1 cellular context compared by ENCODE assay signal in the genomic region with DNA sequence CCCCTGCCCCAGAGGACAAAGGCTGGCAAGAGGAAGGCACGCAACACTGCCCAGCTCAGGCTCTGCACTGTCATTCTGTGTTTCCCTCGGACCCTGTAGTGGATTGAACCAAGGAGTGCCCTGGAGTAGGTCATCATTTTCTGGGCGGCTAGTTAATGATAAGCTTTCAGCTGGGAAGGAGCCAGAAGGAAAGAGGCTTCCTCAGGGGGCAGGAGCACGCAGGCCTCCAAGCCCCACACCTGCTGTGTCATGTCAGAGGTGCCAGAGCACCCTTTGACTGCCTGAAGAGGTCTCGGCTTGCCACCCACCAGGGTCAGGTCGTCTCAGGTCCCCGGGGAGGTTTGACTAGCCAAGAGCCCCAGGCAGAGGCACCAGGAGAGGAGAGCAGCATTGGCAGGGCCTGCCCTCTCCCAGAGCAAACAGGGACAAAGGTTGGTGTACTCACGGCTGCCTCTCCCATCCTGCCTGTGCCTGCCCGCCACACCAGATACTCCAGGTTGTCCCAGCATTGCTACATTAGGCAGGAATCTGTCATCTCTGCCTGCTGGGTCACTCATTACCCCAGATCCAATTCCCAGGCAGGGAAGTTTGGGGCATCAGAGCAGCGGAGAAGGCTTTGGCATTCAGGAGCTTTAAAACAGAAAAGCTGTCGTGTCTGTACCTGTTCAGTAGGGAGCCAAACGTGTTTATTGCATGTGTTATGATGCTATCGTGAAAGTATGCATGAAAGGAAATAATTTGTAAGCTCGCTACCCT.
TF ChIP-seq lines count a peak whose summit lies in the region.

No MANE protein-coding gene starts in this region.

TF ChIP-seq in HepG2, 621 proteins besides CTCF, POLR2A, EP300 and RAD21 (continued from another document and continues in another):
- TF ChIP-seq CHD2 (IDR thresholded peaks at IDR 0.05; ENCODE audit: low read depth, low read length) (no peak), ZSCAN12 (CRISPR knock-in tag; IDR thresholded peaks at IDR 0.05) (no peak), FOXJ3 (CRISPR knock-in tag; IDR thresholded peaks at IDR 0.05; ENCODE audit: borderline replicate concordance) (peak; percentile 66), TOE1 (CRISPR knock-in tag; IDR thresholded peaks at IDR 0.05) (no peak), SSRP1 (CRISPR knock-in tag; IDR thresholded peaks at IDR 0.05) (no peak), ZNF747 (CRISPR knock-in tag; IDR thresholded peaks at IDR 0.05; ENCODE audit: borderline replicate concordance) (peak; percentile 87), SPEN (CRISPR knock-in tag; IDR thresholded peaks at IDR 0.05; ENCODE audit: low read depth) (peak; percentile 60; the same call in 1 of the 2 replicates), ZNF546 (CRISPR knock-in tag; conservative IDR thresholded peaks at IDR 0.05) (0 out of 2 replicates have a peak, but pooled peaks have one; percentile 48), HDAC2 (CRISPR knock-in tag; IDR thresholded peaks at IDR 0.05) (peak; percentile 84; the same call in 1 of the 2 replicates), ADNP (CRISPR knock-in tag; IDR thresholded peaks at IDR 0.05) (no peak), RBAK (CRISPR knock-in tag; IDR thresholded peaks at IDR 0.05) (no peak), ZEB1 (IDR thresholded peaks at IDR 0.05; ENCODE audit: insufficient replicate concordance, low read depth) (no peak), ZBTB3 (CRISPR knock-in tag; IDR thresholded peaks at IDR 0.05; ENCODE audit: borderline replicate concordance, low read depth) (no peak), GTF3A (CRISPR knock-in tag; conservative IDR thresholded peaks at IDR 0.05) (no peak), MED1 (CRISPR knock-in tag; IDR thresholded peaks at IDR 0.05) (peak; percentile 70), ATF7 (IDR thresholded peaks at IDR 0.05) (no peak), ATF7 (CRISPR knock-in tag; IDR thresholded peaks at IDR 0.05) (no peak), PPARG (CRISPR knock-in tag; conservative IDR thresholded peaks at IDR 0.05) (peak; percentile 89), ZNF605 (CRISPR knock-in tag; IDR thresholded peaks at IDR 0.05) (no peak; the same call in 1 of the 2 replicates), CBX1 (IDR thresholded peaks at IDR 0.05; ENCODE audit: low read depth) (no peak), ELF3 (CRISPR knock-in tag; IDR thresholded peaks at IDR 0.05) (peak; percentile 67), ZBTB7B (CRISPR knock-in tag; IDR thresholded peaks at IDR 0.05) (peak; percentile 55; the same call in 1 of the 2 replicates), ZNF432 (CRISPR knock-in tag; IDR thresholded peaks at IDR 0.05; ENCODE audit: borderline replicate concordance) (no peak), CBX2 (IDR thresholded peaks at IDR 0.05; ENCODE audit: low read depth, low read length) (no peak), CBX2 (CRISPR knock-in tag; IDR thresholded peaks at IDR 0.05; ENCODE audit: low read depth) (no peak), ZNF225 (CRISPR knock-in tag; IDR thresholded peaks at IDR 0.05) (peak; percentile 61; the same call in 1 of the 2 replicates), REXO4 (CRISPR knock-in tag; IDR thresholded peaks at IDR 0.05; ENCODE audit: borderline replicate concordance) (no peak), DNMT1 (CRISPR knock-in tag; IDR thresholded peaks at IDR 0.05) (no peak), ZNF138 (CRISPR knock-in tag; IDR thresholded peaks at IDR 0.05; ENCODE audit: low read depth) (no peak; the same call in 1 of the 2 replicates)
- TF ChIP-seq, protein P1, sequence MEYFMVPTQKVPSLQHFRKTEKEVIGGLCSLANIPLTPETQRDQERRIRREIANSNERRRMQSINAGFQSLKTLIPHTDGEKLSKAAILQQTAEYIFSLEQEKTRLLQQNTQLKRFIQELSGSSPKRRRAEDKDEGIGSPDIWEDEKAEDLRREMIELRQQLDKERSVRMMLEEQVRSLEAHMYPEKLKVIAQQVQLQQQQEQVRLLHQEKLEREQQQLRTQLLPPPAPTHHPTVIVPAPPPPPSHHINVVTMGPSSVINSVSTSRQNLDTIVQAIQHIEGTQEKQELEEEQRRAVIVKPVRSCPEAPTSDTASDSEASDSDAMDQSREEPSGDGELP (IDR thresholded peaks at IDR 0.05; ENCODE audit: borderline replicate concordance, low read depth) = peak; percentile 34; the same call in 1 of the 2 replicates
- TF ChIP-seq, protein P2, sequence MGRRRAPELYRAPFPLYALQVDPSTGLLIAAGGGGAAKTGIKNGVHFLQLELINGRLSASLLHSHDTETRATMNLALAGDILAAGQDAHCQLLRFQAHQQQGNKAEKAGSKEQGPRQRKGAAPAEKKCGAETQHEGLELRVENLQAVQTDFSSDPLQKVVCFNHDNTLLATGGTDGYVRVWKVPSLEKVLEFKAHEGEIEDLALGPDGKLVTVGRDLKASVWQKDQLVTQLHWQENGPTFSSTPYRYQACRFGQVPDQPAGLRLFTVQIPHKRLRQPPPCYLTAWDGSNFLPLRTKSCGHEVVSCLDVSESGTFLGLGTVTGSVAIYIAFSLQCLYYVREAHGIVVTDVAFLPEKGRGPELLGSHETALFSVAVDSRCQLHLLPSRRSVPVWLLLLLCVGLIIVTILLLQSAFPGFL (CRISPR knock-in tag; IDR thresholded peaks at IDR 0.05) = no peak
- TF ChIP-seq, protein P3, sequence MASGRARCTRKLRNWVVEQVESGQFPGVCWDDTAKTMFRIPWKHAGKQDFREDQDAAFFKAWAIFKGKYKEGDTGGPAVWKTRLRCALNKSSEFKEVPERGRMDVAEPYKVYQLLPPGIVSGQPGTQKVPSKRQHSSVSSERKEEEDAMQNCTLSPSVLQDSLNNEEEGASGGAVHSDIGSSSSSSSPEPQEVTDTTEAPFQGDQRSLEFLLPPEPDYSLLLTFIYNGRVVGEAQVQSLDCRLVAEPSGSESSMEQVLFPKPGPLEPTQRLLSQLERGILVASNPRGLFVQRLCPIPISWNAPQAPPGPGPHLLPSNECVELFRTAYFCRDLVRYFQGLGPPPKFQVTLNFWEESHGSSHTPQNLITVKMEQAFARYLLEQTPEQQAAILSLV (CRISPR knock-in tag; IDR thresholded peaks at IDR 0.05; ENCODE audit: borderline replicate concordance) = no peak; the same call in 1 of the 2 replicates
- TF ChIP-seq, protein P4, sequence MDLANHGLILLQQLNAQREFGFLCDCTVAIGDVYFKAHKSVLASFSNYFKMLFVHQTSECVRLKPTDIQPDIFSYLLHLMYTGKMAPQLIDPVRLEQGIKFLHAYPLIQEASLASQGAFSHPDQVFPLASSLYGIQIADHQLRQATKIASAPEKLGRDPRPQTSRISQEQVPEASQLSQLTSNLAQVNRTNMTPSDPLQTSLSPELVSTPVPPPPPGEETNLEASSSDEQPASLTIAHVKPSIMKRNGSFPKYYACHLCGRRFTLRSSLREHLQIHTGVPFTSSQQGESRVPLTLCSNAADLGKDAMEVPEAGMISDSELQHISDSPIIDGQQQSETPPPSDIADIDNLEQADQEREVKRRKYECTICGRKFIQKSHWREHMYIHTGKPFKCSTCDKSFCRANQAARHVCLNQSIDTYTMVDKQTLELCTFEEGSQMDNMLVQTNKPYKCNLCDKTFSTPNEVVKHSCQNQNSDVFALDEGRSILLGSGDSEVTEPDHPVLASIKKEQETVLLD (CRISPR knock-in tag; IDR thresholded peaks at IDR 0.05; ENCODE audit: low read depth) = no peak
- TF ChIP-seq, protein P5, sequence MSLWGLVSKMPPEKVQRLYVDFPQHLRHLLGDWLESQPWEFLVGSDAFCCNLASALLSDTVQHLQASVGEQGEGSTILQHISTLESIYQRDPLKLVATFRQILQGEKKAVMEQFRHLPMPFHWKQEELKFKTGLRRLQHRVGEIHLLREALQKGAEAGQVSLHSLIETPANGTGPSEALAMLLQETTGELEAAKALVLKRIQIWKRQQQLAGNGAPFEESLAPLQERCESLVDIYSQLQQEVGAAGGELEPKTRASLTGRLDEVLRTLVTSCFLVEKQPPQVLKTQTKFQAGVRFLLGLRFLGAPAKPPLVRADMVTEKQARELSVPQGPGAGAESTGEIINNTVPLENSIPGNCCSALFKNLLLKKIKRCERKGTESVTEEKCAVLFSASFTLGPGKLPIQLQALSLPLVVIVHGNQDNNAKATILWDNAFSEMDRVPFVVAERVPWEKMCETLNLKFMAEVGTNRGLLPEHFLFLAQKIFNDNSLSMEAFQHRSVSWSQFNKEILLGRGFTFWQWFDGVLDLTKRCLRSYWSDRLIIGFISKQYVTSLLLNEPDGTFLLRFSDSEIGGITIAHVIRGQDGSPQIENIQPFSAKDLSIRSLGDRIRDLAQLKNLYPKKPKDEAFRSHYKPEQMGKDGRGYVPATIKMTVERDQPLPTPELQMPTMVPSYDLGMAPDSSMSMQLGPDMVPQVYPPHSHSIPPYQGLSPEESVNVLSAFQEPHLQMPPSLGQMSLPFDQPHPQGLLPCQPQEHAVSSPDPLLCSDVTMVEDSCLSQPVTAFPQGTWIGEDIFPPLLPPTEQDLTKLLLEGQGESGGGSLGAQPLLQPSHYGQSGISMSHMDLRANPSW (CRISPR knock-in tag; IDR thresholded peaks at IDR 0.05; ENCODE audit: borderline replicate concordance) = peak; percentile 76; the same call in 1 of the 2 replicates
- TF ChIP-seq, protein P6, sequence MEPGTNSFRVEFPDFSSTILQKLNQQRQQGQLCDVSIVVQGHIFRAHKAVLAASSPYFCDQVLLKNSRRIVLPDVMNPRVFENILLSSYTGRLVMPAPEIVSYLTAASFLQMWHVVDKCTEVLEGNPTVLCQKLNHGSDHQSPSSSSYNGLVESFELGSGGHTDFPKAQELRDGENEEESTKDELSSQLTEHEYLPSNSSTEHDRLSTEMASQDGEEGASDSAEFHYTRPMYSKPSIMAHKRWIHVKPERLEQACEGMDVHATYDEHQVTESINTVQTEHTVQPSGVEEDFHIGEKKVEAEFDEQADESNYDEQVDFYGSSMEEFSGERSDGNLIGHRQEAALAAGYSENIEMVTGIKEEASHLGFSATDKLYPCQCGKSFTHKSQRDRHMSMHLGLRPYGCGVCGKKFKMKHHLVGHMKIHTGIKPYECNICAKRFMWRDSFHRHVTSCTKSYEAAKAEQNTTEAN (CRISPR knock-in tag; conservative IDR thresholded peaks at IDR 0.05) = no peak
- TF ChIP-seq, protein P7, sequence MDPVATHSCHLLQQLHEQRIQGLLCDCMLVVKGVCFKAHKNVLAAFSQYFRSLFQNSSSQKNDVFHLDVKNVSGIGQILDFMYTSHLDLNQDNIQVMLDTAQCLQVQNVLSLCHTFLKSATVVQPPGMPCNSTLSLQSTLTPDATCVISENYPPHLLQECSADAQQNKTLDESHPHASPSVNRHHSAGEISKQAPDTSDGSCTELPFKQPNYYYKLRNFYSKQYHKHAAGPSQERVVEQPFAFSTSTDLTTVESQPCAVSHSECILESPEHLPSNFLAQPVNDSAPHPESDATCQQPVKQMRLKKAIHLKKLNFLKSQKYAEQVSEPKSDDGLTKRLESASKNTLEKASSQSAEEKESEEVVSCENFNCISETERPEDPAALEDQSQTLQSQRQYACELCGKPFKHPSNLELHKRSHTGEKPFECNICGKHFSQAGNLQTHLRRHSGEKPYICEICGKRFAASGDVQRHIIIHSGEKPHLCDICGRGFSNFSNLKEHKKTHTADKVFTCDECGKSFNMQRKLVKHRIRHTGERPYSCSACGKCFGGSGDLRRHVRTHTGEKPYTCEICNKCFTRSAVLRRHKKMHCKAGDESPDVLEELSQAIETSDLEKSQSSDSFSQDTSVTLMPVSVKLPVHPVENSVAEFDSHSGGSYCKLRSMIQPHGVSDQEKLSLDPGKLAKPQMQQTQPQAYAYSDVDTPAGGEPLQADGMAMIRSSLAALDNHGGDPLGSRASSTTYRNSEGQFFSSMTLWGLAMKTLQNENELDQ (CRISPR knock-in tag; IDR thresholded peaks at IDR 0.05; ENCODE audit: borderline replicate concordance) = no peak
- TF ChIP-seq, protein P8, sequence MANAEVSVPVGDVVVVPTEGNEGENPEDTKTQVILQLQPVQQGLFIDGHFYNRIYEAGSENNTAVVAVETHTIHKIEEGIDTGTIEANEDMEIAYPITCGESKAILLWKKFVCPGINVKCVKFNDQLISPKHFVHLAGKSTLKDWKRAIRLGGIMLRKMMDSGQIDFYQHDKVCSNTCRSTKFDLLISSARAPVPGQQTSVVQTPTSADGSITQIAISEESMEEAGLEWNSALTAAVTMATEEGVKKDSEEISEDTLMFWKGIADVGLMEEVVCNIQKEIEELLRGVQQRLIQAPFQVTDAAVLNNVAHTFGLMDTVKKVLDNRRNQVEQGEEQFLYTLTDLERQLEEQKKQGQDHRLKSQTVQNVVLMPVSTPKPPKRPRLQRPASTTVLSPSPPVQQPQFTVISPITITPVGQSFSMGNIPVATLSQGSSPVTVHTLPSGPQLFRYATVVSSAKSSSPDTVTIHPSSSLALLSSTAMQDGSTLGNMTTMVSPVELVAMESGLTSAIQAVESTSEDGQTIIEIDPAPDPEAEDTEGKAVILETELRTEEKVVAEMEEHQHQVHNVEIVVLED (CRISPR knock-in tag; IDR thresholded peaks at IDR 0.05; ENCODE audit: borderline replicate concordance) = peak; percentile 41
- TF ChIP-seq, protein P9, sequence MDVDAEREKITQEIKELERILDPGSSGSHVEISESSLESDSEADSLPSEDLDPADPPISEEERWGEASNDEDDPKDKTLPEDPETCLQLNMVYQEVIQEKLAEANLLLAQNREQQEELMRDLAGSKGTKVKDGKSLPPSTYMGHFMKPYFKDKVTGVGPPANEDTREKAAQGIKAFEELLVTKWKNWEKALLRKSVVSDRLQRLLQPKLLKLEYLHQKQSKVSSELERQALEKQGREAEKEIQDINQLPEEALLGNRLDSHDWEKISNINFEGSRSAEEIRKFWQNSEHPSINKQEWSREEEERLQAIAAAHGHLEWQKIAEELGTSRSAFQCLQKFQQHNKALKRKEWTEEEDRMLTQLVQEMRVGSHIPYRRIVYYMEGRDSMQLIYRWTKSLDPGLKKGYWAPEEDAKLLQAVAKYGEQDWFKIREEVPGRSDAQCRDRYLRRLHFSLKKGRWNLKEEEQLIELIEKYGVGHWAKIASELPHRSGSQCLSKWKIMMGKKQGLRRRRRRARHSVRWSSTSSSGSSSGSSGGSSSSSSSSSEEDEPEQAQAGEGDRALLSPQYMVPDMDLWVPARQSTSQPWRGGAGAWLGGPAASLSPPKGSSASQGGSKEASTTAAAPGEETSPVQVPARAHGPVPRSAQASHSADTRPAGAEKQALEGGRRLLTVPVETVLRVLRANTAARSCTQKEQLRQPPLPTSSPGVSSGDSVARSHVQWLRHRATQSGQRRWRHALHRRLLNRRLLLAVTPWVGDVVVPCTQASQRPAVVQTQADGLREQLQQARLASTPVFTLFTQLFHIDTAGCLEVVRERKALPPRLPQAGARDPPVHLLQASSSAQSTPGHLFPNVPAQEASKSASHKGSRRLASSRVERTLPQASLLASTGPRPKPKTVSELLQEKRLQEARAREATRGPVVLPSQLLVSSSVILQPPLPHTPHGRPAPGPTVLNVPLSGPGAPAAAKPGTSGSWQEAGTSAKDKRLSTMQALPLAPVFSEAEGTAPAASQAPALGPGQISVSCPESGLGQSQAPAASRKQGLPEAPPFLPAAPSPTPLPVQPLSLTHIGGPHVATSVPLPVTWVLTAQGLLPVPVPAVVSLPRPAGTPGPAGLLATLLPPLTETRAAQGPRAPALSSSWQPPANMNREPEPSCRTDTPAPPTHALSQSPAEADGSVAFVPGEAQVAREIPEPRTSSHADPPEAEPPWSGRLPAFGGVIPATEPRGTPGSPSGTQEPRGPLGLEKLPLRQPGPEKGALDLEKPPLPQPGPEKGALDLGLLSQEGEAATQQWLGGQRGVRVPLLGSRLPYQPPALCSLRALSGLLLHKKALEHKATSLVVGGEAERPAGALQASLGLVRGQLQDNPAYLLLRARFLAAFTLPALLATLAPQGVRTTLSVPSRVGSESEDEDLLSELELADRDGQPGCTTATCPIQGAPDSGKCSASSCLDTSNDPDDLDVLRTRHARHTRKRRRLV (CRISPR knock-in tag; IDR thresholded peaks at IDR 0.05) = no peak; the same call in 1 of the 2 replicates
- TF ChIP-seq, protein P10, sequence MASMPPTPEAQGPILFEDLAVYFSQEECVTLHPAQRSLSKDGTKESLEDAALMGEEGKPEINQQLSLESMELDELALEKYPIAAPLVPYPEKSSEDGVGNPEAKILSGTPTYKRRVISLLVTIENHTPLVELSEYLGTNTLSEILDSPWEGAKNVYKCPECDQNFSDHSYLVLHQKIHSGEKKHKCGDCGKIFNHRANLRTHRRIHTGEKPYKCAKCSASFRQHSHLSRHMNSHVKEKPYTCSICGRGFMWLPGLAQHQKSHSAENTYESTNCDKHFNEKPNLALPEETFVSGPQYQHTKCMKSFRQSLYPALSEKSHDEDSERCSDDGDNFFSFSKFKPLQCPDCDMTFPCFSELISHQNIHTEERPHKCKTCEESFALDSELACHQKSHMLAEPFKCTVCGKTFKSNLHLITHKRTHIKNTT (CRISPR knock-in tag; IDR thresholded peaks at IDR 0.05) = no peak
